ENCODE assay signal across 15 cellular contexts in the genomic region with DNA sequence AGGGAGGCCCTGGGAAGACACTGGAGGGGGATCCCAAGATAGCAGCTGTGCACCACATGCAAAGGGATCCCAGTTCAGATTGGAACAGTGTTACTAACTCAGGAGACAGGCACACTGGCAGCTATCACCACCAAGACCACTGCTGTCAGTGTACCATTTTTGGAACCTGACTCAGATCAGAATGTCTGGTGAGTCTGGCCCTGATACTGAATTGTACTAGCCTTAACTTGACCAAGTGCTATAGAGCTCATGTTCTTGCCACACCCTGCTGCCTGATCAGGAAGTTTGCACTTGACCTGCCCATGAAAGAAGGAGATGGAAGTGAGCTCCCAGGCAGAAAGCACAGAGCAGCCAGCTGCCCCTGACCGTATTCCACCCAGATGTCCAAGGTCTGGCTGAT.
"Had no signal": no experiment of that assay in that cellular context is flagged by ENCODE, and none has a peak within 500 bp of the region (broad histone marks: within the 10 kb centered on the region; RNA-seq: fewer than 3 reads in every experiment).

No MANE protein-coding gene starts in this region.

- H3K36me3 ChIP-seq: right lobe of liver, suprapubic skin, upper lobe of left lung had no signal

- H3K27ac Mint-ChIP-seq: activated naive CD4-positive, alpha-beta T cell treated with anti-CD3 and anti-CD28 coated beads, Interleukin-2, amount 50 U/mL, for 24 hours; dendritic cell treated with granulocyte-macrophage colony-stimulating factor and Interleukin-4, amounts not matched to agents 40 ng/mL and 50 ng/mL, for 4 days; effector memory CD8-positive, alpha-beta T cell; naive thymus-derived CD4-positive, alpha-beta T cell; T-helper 17 cell had no signal

- H3K36me3 Mint-ChIP-seq: activated naive CD4-positive, alpha-beta T cell treated with anti-CD3 and anti-CD28 coated beads, Interleukin-2, amount 50 U/mL, for 24 hours; naive thymus-derived CD4-positive, alpha-beta T cell had no signal

- DNase-seq: activated effector memory CD4-positive, alpha-beta T cell treated with Interleukin-2 at 50 U/mL for 16 hours; cerebellar nuclear complex; effector memory CD8-positive, alpha-beta T cell; islet precursor cell; naive thymus-derived CD4-positive, alpha-beta T cell; right lobe of liver; stimulated activated CD4-positive, alpha-beta T cell treated with anti-CD3 and anti-CD28 coated beads, Interleukin-4, amount 100 ng/mL, for 1 hour; stimulated activated CD8-positive, alpha-beta memory T cell treated with anti-CD3 and anti-CD28 coated beads, Interleukin-4, amount 100 ng/mL, for 48 hours; stimulated activated naive CD8-positive, alpha-beta T cell treated with anti-CD3 and anti-CD28 coated beads, Interleukin-15, Interleukin-2, amounts not matched to agents 100 U/mL and 50 U/mL, for 24 hours; T-helper 17 cell; upper lobe of left lung had no signal

- H3K27ac ChIP-seq: right lobe of liver, suprapubic skin, upper lobe of left lung had no signal

- H3K9me3 Mint-ChIP-seq: activated naive CD4-positive, alpha-beta T cell treated with anti-CD3 and anti-CD28 coated beads, Interleukin-2, amount 50 U/mL, for 24 hours; dendritic cell treated with granulocyte-macrophage colony-stimulating factor and Interleukin-4, amounts not matched to agents 40 ng/mL and 50 ng/mL, for 4 days; effector memory CD8-positive, alpha-beta T cell; naive thymus-derived CD4-positive, alpha-beta T cell had no signal

- H3K4me3 ChIP-seq: right lobe of liver, suprapubic skin, upper lobe of left lung had no signal

- H3K9me3 ChIP-seq: right lobe of liver, suprapubic skin, upper lobe of left lung had no signal

- H3K4me3 Mint-ChIP-seq: activated naive CD4-positive, alpha-beta T cell treated with anti-CD3 and anti-CD28 coated beads, Interleukin-2, amount 50 U/mL, for 24 hours; dendritic cell treated with granulocyte-macrophage colony-stimulating factor and Interleukin-4, amounts not matched to agents 40 ng/mL and 50 ng/mL, for 4 days; effector memory CD8-positive, alpha-beta T cell; naive thymus-derived CD4-positive, alpha-beta T cell; T-helper 17 cell had no signal

- ATAC-seq: activated CD4-positive, CD25-positive, alpha-beta regulatory T cell treated with anti-CD3 and anti-CD28 coated beads, Interleukin-2, amount 50 U/mL, for 24 hours; effector memory CD8-positive, alpha-beta T cell; naive thymus-derived CD4-positive, alpha-beta T cell; right lobe of liver; stimulated activated naive CD8-positive, alpha-beta T cell treated with anti-CD3 and anti-CD28 coated beads, Interleukin-15, Interleukin-2, amounts not matched to agents 100 U/mL and 50 U/mL, for 24 hours; T-helper 17 cell had no signal

- H3K27me3 ChIP-seq: right lobe of liver had no signal
